Comparison of ENCODE assay signal across 17 cellular contexts in the genomic region with DNA sequence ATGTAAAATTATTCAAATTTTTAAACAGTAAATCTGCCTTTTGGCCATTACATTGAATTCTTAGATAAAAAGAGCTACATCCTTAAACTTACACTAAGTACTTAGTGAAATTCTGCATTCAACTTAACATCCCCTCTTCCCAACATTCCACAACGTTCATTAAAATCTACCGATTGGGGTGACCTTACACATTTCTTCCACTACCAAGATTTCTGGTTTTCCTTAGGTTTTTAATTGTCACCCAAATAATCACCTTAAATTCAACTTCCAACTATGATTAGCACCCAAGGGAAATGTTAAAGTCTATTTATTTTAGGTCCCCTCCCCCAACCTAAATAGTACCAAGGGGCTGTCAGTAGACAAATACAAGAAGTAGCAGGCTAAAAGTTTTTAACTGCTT. TPM values are rescaled to one million over a fixed set of nuclear protein-coding genes. Genes with fewer than 3 reads are reported as not detected.
DNase-seq lines count a peak whose midpoint lies in the region; ATAC-seq and TF ChIP-seq lines count a peak whose summit lies in the region.
"Had no signal": no experiment of that assay in that cellular context is flagged by ENCODE, and none has a peak within 500 bp of the region (broad histone marks: within the 10 kb centered on the region; RNA-seq: fewer than 3 reads in every experiment).

No MANE protein-coding gene starts in this region.

- H3K9me3 ChIP-seq in RWPE2 (ENCODE audit: severe bottlenecking), result no peaks in the 10 kb centered on the region
- no peaks in the 10 kb centered on the region for H3K9me3 ChIP-seq in endodermal cell (ENCODE audit: control insufficient read depth, low read length)

- H3K27me3 ChIP-seq in RWPE2 (ENCODE audit: insufficient read depth, poor library complexity, severe bottlenecking), result no peaks in the 10 kb centered on the region
- H3K27me3 ChIP-seq in endodermal cell (ENCODE audit: control insufficient read depth, insufficient read depth, low read length, poor library complexity, severe bottlenecking), result no peaks in the 10 kb centered on the region

- no peaks in the 10 kb centered on the region for H3K27me3 Mint-ChIP-seq in stimulated activated naive CD8-positive, alpha-beta T cell treated with anti-CD3 and anti-CD28 coated beads, Interleukin-15, Interleukin-2, amounts not matched to agents 100 ng/mL and 50 ng/mL, for 24 hours
- H3K27me3 Mint-ChIP-seq in endodermal cell (ENCODE audit: insufficient read depth), result no peaks in the 10 kb centered on the region

- peak overlapping the region; percentile 6 for H3K27ac Mint-ChIP-seq in stimulated activated naive CD8-positive, alpha-beta T cell treated with anti-CD3 and anti-CD28 coated beads, Interleukin-15, Interleukin-2, amounts not matched to agents 100 ng/mL and 50 ng/mL, for 24 hours
- H3K27ac Mint-ChIP-seq in endodermal cell, result no peak overlapping the region

- peak overlapping the region; percentile 84 for H3K4me3 Mint-ChIP-seq in stimulated activated naive CD8-positive, alpha-beta T cell treated with anti-CD3 and anti-CD28 coated beads, Interleukin-15, Interleukin-2, amounts not matched to agents 100 ng/mL and 50 ng/mL, for 24 hours
- H3K4me3 Mint-ChIP-seq in endodermal cell, result no peak overlapping the region

- no peak for ATAC-seq in stimulated activated naive CD8-positive, alpha-beta T cell treated with anti-CD3 and anti-CD28 coated beads, Interleukin-15, Interleukin-2, amounts not matched to agents 100 U/mL and 50 U/mL, for 24 hours
- ATAC-seq in RWPE2 (ENCODE audit: low read depth) (no peak), HG02870 (IDR thresholded peaks at IDR 0.05; ENCODE audit: unreplicated experiment) (no peak)

- DNase-seq in stimulated activated naive CD8-positive, alpha-beta T cell treated with anti-CD3 and anti-CD28 coated beads, Interleukin-15, Interleukin-2, amounts not matched to agents 100 U/mL and 50 U/mL, for 24 hours, result no peak
- no peak for DNase-seq in RWPE2 (ENCODE audit: low spot score)
- DNase-seq in endodermal cell, result no peak
- DNase-seq in NCI-H1694 treated with DMSO at 0.1 percent for 48 hours (lab: John Stamatoyannopoulos, UW), result no peak
- no peak for DNase-seq in ACHN
- DNase-seq in RPMI8226, result no peak
- DNase-seq: activated CD8-positive, alpha-beta memory T cell treated with anti-CD3 and anti-CD28 coated beads, Interleukin-2, amount 50 U/mL, for 48 hours; C1 segment of cervical spinal cord; effector CD8-positive, alpha-beta T cell; EL; islet precursor cell; KG1; NCI-H69; SHP77 treated with DMSO at 0.1 percent for 48 hours; stimulated activated CD4-positive, alpha-beta T cell treated with anti-CD3 and anti-CD28 coated beads, Interleukin-1b, Interleukin-23, amount 100 ng/mL, for 48 hours had no signal

- H3K27ac ChIP-seq in RWPE2 (ENCODE audit: poor library complexity, severe bottlenecking) (peak overlapping the region; percentile 5), endodermal cell (ENCODE audit: low read depth, low read length) (no peak overlapping the region)

- 88 to 100% methylated on average over 2 of the region's 2 CpGs for WGBS in endodermal cell (ENCODE audit: insufficient coverage in 1 of 2, insufficient read length in 1 of 2), 2 experiments

- no peak overlapping the region for H3K9ac ChIP-seq in endodermal cell (ENCODE audit: extremely low read depth, low read length, poor library complexity, severe bottlenecking)

- no peaks in the 10 kb centered on the region for H3K9me3 Mint-ChIP-seq in stimulated activated naive CD8-positive, alpha-beta T cell treated with anti-CD3 and anti-CD28 coated beads, Interleukin-15, Interleukin-2, amounts not matched to agents 100 ng/mL and 50 ng/mL, for 24 hours
- H3K9me3 Mint-ChIP-seq in endodermal cell, result no peaks in the 10 kb centered on the region

- H3K4me3 ChIP-seq in RWPE2 (ENCODE audit: severe bottlenecking) (no peak overlapping the region), endodermal cell (ENCODE audit: low read length) (peak overlapping the region; percentile 10)

- in situ Hi-C loops in ACHN (cut with HindIII; ENCODE audit: low pct_ligation_motif_present, low pct_unique_long_range_greater_than_20kb, low sequenced_read_pairs), result no loop called here

- H3K4me1 ChIP-seq in RWPE2 (ENCODE audit: insufficient read depth, poor library complexity, severe bottlenecking), result peaks cover 30% of the 10 kb centered on the region
- H3K4me1 ChIP-seq in endodermal cell (ENCODE audit: control insufficient read depth, insufficient read depth, low read length), result peaks cover 15% of the 10 kb centered on the region

- H3K36me3 ChIP-seq in RWPE2 (ENCODE audit: low read depth), result peaks cover 96% of the 10 kb centered on the region
- H3K36me3 ChIP-seq in endodermal cell (ENCODE audit: control insufficient read depth, insufficient read depth, low read length), result peaks cover 88% of the 10 kb centered on the region

- TF ChIP-seq CTCF in RWPE2 (IDR thresholded peaks at IDR 0.05; ENCODE audit: poor library complexity, severe bottlenecking) (no peak), endodermal cell (conservative IDR thresholded peaks at IDR 0.05) (no peak)

- peaks cover 90% of the 10 kb centered on the region for H3K4me1 Mint-ChIP-seq in stimulated activated naive CD8-positive, alpha-beta T cell treated with anti-CD3 and anti-CD28 coated beads, Interleukin-15, Interleukin-2, amounts not matched to agents 100 ng/mL and 50 ng/mL, for 24 hours (ENCODE audit: low read depth)
- peaks cover 40% of the 10 kb centered on the region for H3K4me1 Mint-ChIP-seq in endodermal cell

- H3K36me3 Mint-ChIP-seq in stimulated activated naive CD8-positive, alpha-beta T cell treated with anti-CD3 and anti-CD28 coated beads, Interleukin-15, Interleukin-2, amounts not matched to agents 100 ng/mL and 50 ng/mL, for 24 hours (ENCODE audit: low read depth), result peaks cover 97% of the 10 kb centered on the region
- H3K36me3 Mint-ChIP-seq in endodermal cell (ENCODE audit: low read depth), result peaks cover 71% of the 10 kb centered on the region

RNA-seq across cellular contexts. Expression of gene SRSF1, which starts 4.9 kb away (rescaled TPM):
- total RNA-seq in endodermal cell, result 100 to 1,000 TPM; 339 to 361 TPM
- 250 TPM for polyA plus RNA-seq in endodermal cell (2013, experiment 1 of 2)
- 209 TPM for polyA plus RNA-seq in endodermal cell (2013, experiment 2 of 2)

RNA-seq across cellular contexts. Expression of gene VEZF1, which starts 14.1 kb away (rescaled TPM):
- 10 to 100 TPM; 50.3 to 59.3 TPM for total RNA-seq in endodermal cell
- 143 TPM for polyA plus RNA-seq in endodermal cell (2013, experiment 1 of 2)
- polyA plus RNA-seq in endodermal cell (2013, experiment 2 of 2), result 140 TPM

RNA-seq across cellular contexts. Expression of gene CUEDC1, which starts 46.9 kb away (rescaled TPM):
- 10 to 100 TPM; 11.0 to 18.7 TPM for total RNA-seq in endodermal cell
- polyA plus RNA-seq in endodermal cell (2013, experiment 1 of 2), result 43.5 TPM
- polyA plus RNA-seq in endodermal cell (2013, experiment 2 of 2), result 39.6 TPM
